Comparison of ENCODE assay signal across 8 cellular contexts in the genomic region with DNA sequence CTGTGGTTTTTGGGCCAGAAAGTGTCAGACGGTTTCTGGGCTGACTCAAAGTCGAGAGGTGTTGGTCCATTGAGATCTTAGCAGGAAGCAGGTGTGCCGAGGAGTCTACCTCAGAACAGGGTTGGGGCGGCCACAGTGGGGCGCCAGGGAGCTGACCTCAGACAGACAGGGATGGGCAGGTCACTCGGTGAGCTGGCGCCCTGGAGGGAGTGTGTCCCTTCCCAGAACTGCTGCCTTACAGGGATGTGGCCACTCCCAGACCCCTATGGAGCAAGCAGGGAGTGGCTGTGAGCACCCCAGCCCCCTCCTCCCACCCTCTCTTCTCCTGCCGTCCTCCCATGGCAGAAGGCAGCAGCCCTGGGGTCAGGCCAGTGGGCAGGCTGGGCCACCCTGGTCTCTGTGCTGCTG. TPM values are rescaled to one million over a fixed set of nuclear protein-coding genes. Genes with fewer than 3 reads are reported as not detected.
A peak's percentile ranks its signal among the peaks of the same experiment; 100 is the strongest.
DNase-seq lines count a peak whose midpoint lies in the region; ATAC-seq and TF ChIP-seq lines count a peak whose summit lies in the region.

No MANE protein-coding gene starts in this region.

- peak overlapping the region in 4 of 7 donors; percentile 29 to 63 (median 56) for H3K27ac Mint-ChIP-seq in CD4-positive, alpha-beta memory T cell
- H3K27ac Mint-ChIP-seq in GM23338 (peak overlapping the region; percentile 65; the same call in 1 of the 2 replicates), glutamatergic neuron (ENCODE audit: unreplicated experiment) (peak overlapping the region; percentile 94)
- no peak overlapping the region for H3K27ac Mint-ChIP-seq in T-helper 2 cell treated with Interferon-gamma antibody and Interleukin-4, amounts not matched to agents 5 μg/mL and 100 μg/mL, for 36 hours

- no peaks in the 10 kb centered on the region for H3K9me3 Mint-ChIP-seq in CD4-positive, alpha-beta memory T cell
- H3K9me3 Mint-ChIP-seq in GM23338 (no peaks in the 10 kb centered on the region), glutamatergic neuron (ENCODE audit: unreplicated experiment) (peaks cover 15% of the 10 kb centered on the region)
- H3K9me3 Mint-ChIP-seq in T-helper 2 cell treated with Interferon-gamma antibody and Interleukin-4, amounts not matched to agents 5 μg/mL and 100 μg/mL, for 36 hours: no peaks in the 10 kb centered on the region

- WGBS in gastroesophageal sphincter (ENCODE audit: low coverage in 1 of 2), 2 donors: 61% methylated on average over 4 of the region's 8 CpGs; no CpG with 5 or more reads in 1 of the 2 donors

- no peak for TF ChIP-seq EP300 in gastroesophageal sphincter (IDR thresholded peaks at IDR 0.05)

- H3K4me3 Mint-ChIP-seq in CD4-positive, alpha-beta memory T cell: peak overlapping the region in 1 of 8 donors; percentile 49
- H3K4me3 Mint-ChIP-seq in GM23338 (no peak overlapping the region), glutamatergic neuron (ENCODE audit: unreplicated experiment) (peak overlapping the region; percentile 78)
- no peak overlapping the region for H3K4me3 Mint-ChIP-seq in T-helper 2 cell treated with Interferon-gamma antibody and Interleukin-4, amounts not matched to agents 5 μg/mL and 100 μg/mL, for 36 hours

- peak; percentile 64 to 89 for TF ChIP-seq CTCF in GM23338 (conservative IDR thresholded peaks at IDR 0.05; ENCODE audit: low read depth in 2 of 2)
- TF ChIP-seq CTCF in glutamatergic neuron (IDR thresholded peaks at IDR 0.05; ENCODE audit: partially characterized antibody, unreplicated experiment): peak; percentile 31
- no peak for TF ChIP-seq CTCF in gastroesophageal sphincter (IDR thresholded peaks at IDR 0.05)

- ATAC-seq in GM23338 (peak; percentile 87), HG03457 (IDR thresholded peaks at IDR 0.05; ENCODE audit: unreplicated experiment) (no peak), gastroesophageal sphincter (no peak)

- H3K4me2 ChIP-seq in GM23338: no peak overlapping the region

- H3K79me2 ChIP-seq in GM23338 (replicated peaks; ENCODE audit: insufficient read depth): no peaks in the 10 kb centered on the region

- no peaks in the 10 kb centered on the region for H4K20me1 ChIP-seq in GM23338 (replicated peaks; ENCODE audit: insufficient read depth)

- H3K27me3 Mint-ChIP-seq in CD4-positive, alpha-beta memory T cell: no peaks in the 10 kb centered on the region
- H3K27me3 Mint-ChIP-seq in GM23338 (ENCODE audit: insufficient read depth, low read depth, poor library complexity) (peaks cover 18% of the 10 kb centered on the region), glutamatergic neuron (ENCODE audit: unreplicated experiment) (peaks cover 17% of the 10 kb centered on the region)
- no peaks in the 10 kb centered on the region for H3K27me3 Mint-ChIP-seq in T-helper 2 cell treated with Interferon-gamma antibody and Interleukin-4, amounts not matched to agents 5 μg/mL and 100 μg/mL, for 36 hours (ENCODE audit: low read depth)

- peaks cover 13 to 32% (median 19%) of the 10 kb centered on the region in 4 donors for H3K4me1 Mint-ChIP-seq in CD4-positive, alpha-beta memory T cell
- H3K4me1 Mint-ChIP-seq in GM23338 (peaks cover 11% of the 10 kb centered on the region), glutamatergic neuron (ENCODE audit: low read depth, unreplicated experiment) (peaks cover 21% of the 10 kb centered on the region)
- peaks cover 8% of the 10 kb centered on the region for H3K4me1 Mint-ChIP-seq in T-helper 2 cell treated with Interferon-gamma antibody and Interleukin-4, amounts not matched to agents 5 μg/mL and 100 μg/mL, for 36 hours (ENCODE audit: low read depth)

- CTCF ChIA-PET in CD4-positive, alpha-beta memory T cell (lab: Charles Lee; ENCODE audit: partially characterized antibody): interaction anchor here (0.7 kb wide), 1 partner anchor 15 kb away, joined by 4 read pairs; no protein-coding TSS in a partner anchor

- H3K9me3 ChIP-seq in CD4-positive, alpha-beta memory T cell (ENCODE audit: control insufficient read depth in 1 of 2, low read length in 2 of 2): no peaks in the 10 kb centered on the region
- H3K9me3 ChIP-seq in gastroesophageal sphincter: no peaks in the 10 kb centered on the region

- H2AFZ ChIP-seq in GM23338: no peak overlapping the region

- intact Hi-C loops in CD4-positive, alpha-beta memory T cell (cut with micrococcal nuclease): no loop called here

- H3F3A ChIP-seq in GM23338 (replicated peaks; ENCODE audit: low read depth): no peaks in the 10 kb centered on the region

- H3K36me3 Mint-ChIP-seq in CD4-positive, alpha-beta memory T cell: no peaks in the 10 kb centered on the region
- H3K36me3 Mint-ChIP-seq in GM23338 (ENCODE audit: low read depth) (no peaks in the 10 kb centered on the region), glutamatergic neuron (ENCODE audit: unreplicated experiment) (no peaks in the 10 kb centered on the region)
- H3K36me3 Mint-ChIP-seq in T-helper 2 cell treated with Interferon-gamma antibody and Interleukin-4, amounts not matched to agents 5 μg/mL and 100 μg/mL, for 36 hours (ENCODE audit: low read depth): no peaks in the 10 kb centered on the region

- H3K27ac ChIP-seq in CD4-positive, alpha-beta memory T cell (ENCODE audit: low read depth, low read length): no peak overlapping the region
- no peak overlapping the region for H3K27ac ChIP-seq in GM23338 (ENCODE audit: low read depth)
- H3K27ac ChIP-seq in gastroesophageal sphincter: no peak overlapping the region

- H3K27me3 ChIP-seq in CD4-positive, alpha-beta memory T cell (ENCODE audit: insufficient read depth, low read length): no peaks in the 10 kb centered on the region
- H3K27me3 ChIP-seq in GM23338 (ENCODE audit: insufficient read depth) (no peaks in the 10 kb centered on the region), gastroesophageal sphincter (peaks cover 26% of the 10 kb centered on the region)

- H3K36me3 ChIP-seq in CD4-positive, alpha-beta memory T cell (ENCODE audit: insufficient read depth, low read length): no peaks in the 10 kb centered on the region
- H3K36me3 ChIP-seq in GM23338 (ENCODE audit: insufficient read depth): no peaks in the 10 kb centered on the region
- H3K36me3 ChIP-seq in gastroesophageal sphincter: no peaks in the 10 kb centered on the region

- no peaks in the 10 kb centered on the region for H3K9me2 ChIP-seq in GM23338 (ENCODE audit: insufficient read depth)

- no peak for DNase-seq in CD4-positive, alpha-beta memory T cell
- DNase-seq in GM23338 (ENCODE audit: low spot score) (peak; percentile 90), SK-N-DZ (ENCODE audit: low spot score) (peak; percentile 72), glutamatergic neuron (peak; percentile 83), NCI-H1694 (lab: John Stamatoyannopoulos, UW) (no peak)
- DNase-seq in T-helper 2 cell treated with Interferon-gamma antibody and Interleukin-4, amounts not matched to agents 5 μg/mL and 100 μg/mL, for 36 hours (ENCODE audit: low spot score): no peak

- no peak overlapping the region for H3K4me3 ChIP-seq in CD4-positive, alpha-beta memory T cell (ENCODE audit: low read length in 2 of 2)
- H3K4me3 ChIP-seq in GM23338 (no peak overlapping the region), gastroesophageal sphincter (no peak overlapping the region)

- peaks cover 20% of the 10 kb centered on the region for H3K4me1 ChIP-seq in CD4-positive, alpha-beta memory T cell (ENCODE audit: insufficient read depth, low read length)
- H3K4me1 ChIP-seq in GM23338 (ENCODE audit: insufficient read depth): peaks cover 11% of the 10 kb centered on the region
- peaks cover 0 to 12% (median 0%) of the 10 kb centered on the region in 3 donors for H3K4me1 ChIP-seq in gastroesophageal sphincter

- TF ChIP-seq POLR2A in gastroesophageal sphincter (IDR thresholded peaks at IDR 0.05): no peak

- POLR2A ChIA-PET in CD4-positive, alpha-beta memory T cell (lab: Charles Lee; ENCODE audit: partially characterized antibody): no interaction called here

RNA-seq across cellular contexts. Expression of gene DPEP1, which starts 14.0 kb away (rescaled TPM):
- total RNA-seq in CD4-positive, alpha-beta memory T cell: not detected
- polyA plus RNA-seq in CD4-positive, alpha-beta memory T cell: not detected
- total RNA-seq in GM23338 (2014; rRNA removed; shearing (Covaris generic)): 0.93 and 2.3 TPM in 2 replicates
- 0.38 and 1.7 TPM in 2 replicates for polyA plus RNA-seq in GM23338 (2016; fragmentation: Nextera tagmentation; extraction: Ambion mirVana)
- polyA plus RNA-seq in SK-N-DZ (2014; cell fraction: cytosol; rRNA removed): 0.59 and 1.1 TPM in 2 replicates
- 6.4 and 6.8 TPM in 2 replicates for polyA plus RNA-seq in SK-N-DZ (2014; cell fraction: nucleus; rRNA removed)
- total RNA-seq in glutamatergic neuron (ENCODE audit: unreplicated experiment): 0.39 TPM
- total RNA-seq in gastroesophageal sphincter: under 1 TPM in 1 of 4 donors, not detected in 3; 0.54 TPM

RNA-seq across cellular contexts. Expression of gene CPNE7, which starts 23.9 kb away (rescaled TPM):
- total RNA-seq in CD4-positive, alpha-beta memory T cell: 1 to 10 TPM; 4.0 to 7.3 TPM
- 1 to 10 TPM; 2.3 to 5.7 TPM for polyA plus RNA-seq in CD4-positive, alpha-beta memory T cell
- total RNA-seq in GM23338 (2014; rRNA removed; shearing (Covaris generic)): 15.7 and 18.4 TPM in 2 replicates
- 10.0 and 11.2 TPM in 2 replicates for polyA plus RNA-seq in GM23338 (2016; fragmentation: Nextera tagmentation; extraction: Ambion mirVana)
- 2.0 and 3.6 TPM in 2 replicates for polyA plus RNA-seq in SK-N-DZ (2014; cell fraction: cytosol; rRNA removed)
- 1.8 and 5.8 TPM in 2 replicates for polyA plus RNA-seq in SK-N-DZ (2014; cell fraction: nucleus; rRNA removed)
- total RNA-seq in glutamatergic neuron (ENCODE audit: unreplicated experiment) (17.8 TPM), gastroesophageal sphincter (1 to 10 TPM in 1 of 4 donors, under 1 TPM in 1, not detected in 2; 0.67 to 1.8 TPM)

RNA-seq across cellular contexts. Expression of gene RPL13, which starts 39.0 kb away (rescaled TPM):
- 1,000 to 10,000 TPM; 4,825 to 5,043 TPM for total RNA-seq in CD4-positive, alpha-beta memory T cell
- 1,000 to 10,000 TPM; 4,119 to 5,642 TPM for polyA plus RNA-seq in CD4-positive, alpha-beta memory T cell
- total RNA-seq in GM23338 (2014; rRNA removed; shearing (Covaris generic)): 3,617 and 4,677 TPM in 2 replicates
- 3,489 and 3,901 TPM in 2 replicates for polyA plus RNA-seq in GM23338 (2016; fragmentation: Nextera tagmentation; extraction: Ambion mirVana)
- 15,157 and 26,083 TPM in 2 replicates for polyA plus RNA-seq in SK-N-DZ (2014; cell fraction: cytosol; rRNA removed)
- polyA plus RNA-seq in SK-N-DZ (2014; cell fraction: nucleus; rRNA removed): 6,437 and 7,526 TPM in 2 replicates
- total RNA-seq in glutamatergic neuron (ENCODE audit: unreplicated experiment) (893 TPM), gastroesophageal sphincter (1,000 to 10,000 TPM; 2,888 to 7,342 (median 4,676) TPM)

RNA-seq across cellular contexts. Expression of gene CHMP1A, which starts 58.1 kb away (rescaled TPM):
- 10 to 100 TPM; 77.3 to 88.9 TPM for total RNA-seq in CD4-positive, alpha-beta memory T cell
- 10 to 100 TPM; 66.5 to 83.9 TPM for polyA plus RNA-seq in CD4-positive, alpha-beta memory T cell
- 60.1 and 81.9 TPM in 2 replicates for total RNA-seq in GM23338 (2014; rRNA removed; shearing (Covaris generic))
- polyA plus RNA-seq in GM23338 (2016; fragmentation: Nextera tagmentation; extraction: Ambion mirVana): 42.3 TPM in 2 replicates
- 119 and 120 TPM in 2 replicates for polyA plus RNA-seq in SK-N-DZ (2014; cell fraction: cytosol; rRNA removed)
- 140 and 162 TPM in 2 replicates for polyA plus RNA-seq in SK-N-DZ (2014; cell fraction: nucleus; rRNA removed)
- total RNA-seq in glutamatergic neuron (ENCODE audit: unreplicated experiment) (96.3 TPM), gastroesophageal sphincter (100 to 1,000 TPM in 1 of 4 donors, 10 to 100 TPM in 3; 54.5 to 101 (median 82.2) TPM)

RNA-seq across cellular contexts. Expression of gene SPATA33, which starts 58.2 kb away (rescaled TPM):
- total RNA-seq in CD4-positive, alpha-beta memory T cell: 10 to 100 TPM in 1 of 2 experiments, 1 to 10 TPM in 1; 8.6 to 10.5 TPM
- polyA plus RNA-seq in CD4-positive, alpha-beta memory T cell: 1 to 10 TPM; 2.5 to 5.7 TPM
- total RNA-seq in GM23338 (2014; rRNA removed; shearing (Covaris generic)): 5.8 and 6.6 TPM in 2 replicates
- polyA plus RNA-seq in GM23338 (2016; fragmentation: Nextera tagmentation; extraction: Ambion mirVana): 13.9 and 17.4 TPM in 2 replicates
- polyA plus RNA-seq in SK-N-DZ (2014; cell fraction: cytosol; rRNA removed): 14.5 and 21.9 TPM in 2 replicates
- 18.1 and 19.8 TPM in 2 replicates for polyA plus RNA-seq in SK-N-DZ (2014; cell fraction: nucleus; rRNA removed)
- total RNA-seq in glutamatergic neuron (ENCODE audit: unreplicated experiment) (18.0 TPM), gastroesophageal sphincter (1 to 10 TPM; 1.7 to 5.3 (median 3.2) TPM)

Comparison
In these comparisons a context has a peak if more than half of its experiments do, and no peak if none do; other contexts are left out.
1. DNase-seq: peak in GM23338 (single experiment), SK-N-DZ (single experiment) and glutamatergic neuron (single experiment); none in CD4-positive, alpha-beta memory T cell (0 of 5), T-helper 2 cell treated with Interferon-gamma antibody and Interleukin-4, amounts not matched to agents 5 μg/mL and 100 μg/mL, for 36 hours (single experiment) and NCI-H1694 (single experiment).
2. CTCF ChIP-seq: peak in GM23338 (2 of 2) and glutamatergic neuron (single experiment); none in gastroesophageal sphincter (0 of 4).